9 cellular contexts compared by ENCODE assay signal in the genomic region with DNA sequence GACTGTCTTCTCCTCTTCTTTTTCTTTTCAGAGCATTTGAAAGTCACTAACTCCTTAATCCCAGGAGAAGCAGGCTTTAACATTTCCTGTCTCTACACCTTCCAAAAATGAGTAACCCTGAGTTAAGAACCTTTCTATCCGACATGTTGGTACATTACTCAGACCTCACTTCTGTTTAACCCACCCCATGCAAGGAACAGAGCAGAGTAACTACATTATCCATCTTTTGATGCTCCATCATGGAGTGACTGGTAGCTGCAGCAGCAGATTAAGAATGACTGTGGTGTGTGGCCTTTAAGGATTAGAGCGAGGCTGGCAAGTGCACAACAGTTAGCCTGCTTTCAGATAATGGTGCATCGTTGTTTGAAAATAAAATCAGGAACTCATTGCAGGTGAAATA. TPM values are rescaled to one million over a fixed set of nuclear protein-coding genes. Genes with fewer than 3 reads are reported as not detected.
DNase-seq lines count a peak whose midpoint lies in the region; ATAC-seq and TF ChIP-seq lines count a peak whose summit lies in the region.
"Had no signal": no experiment of that assay in that cellular context is flagged by ENCODE, and none has a peak within 500 bp of the region (broad histone marks: within the 10 kb centered on the region; RNA-seq: fewer than 3 reads in every experiment).

No MANE protein-coding gene starts in this region.

- peaks cover 6% of the 10 kb centered on the region for H3K4me1 ChIP-seq in MM.1S (ENCODE audit: low read length)
- H3K4me1 ChIP-seq in naive thymus-derived CD4-positive, alpha-beta T cell (ENCODE audit: control insufficient read depth in 2 of 2, insufficient read depth in 2 of 2, low read length in 2 of 2): peaks cover 15 to 19% of the 10 kb centered on the region in 2 donors

- no peaks in the 10 kb centered on the region for H3K9me3 ChIP-seq in MM.1S (replicated peaks; ENCODE audit: insufficient read depth, low read length)
- H3K9me3 ChIP-seq in naive thymus-derived CD4-positive, alpha-beta T cell (ENCODE audit: control insufficient read depth in 2 of 3, low read length in 3 of 3): no peaks in the 10 kb centered on the region

- H3K9ac ChIP-seq in MM.1S (ENCODE audit: low read length): no peak overlapping the region

- H3K27me3 ChIP-seq in MM.1S (replicated peaks; ENCODE audit: insufficient read depth, low read length): no peaks in the 10 kb centered on the region
- H3K27me3 ChIP-seq in naive thymus-derived CD4-positive, alpha-beta T cell (ENCODE audit: control insufficient read depth in 2 of 2, insufficient read depth in 2 of 2, low read length in 2 of 2): no peaks in the 10 kb centered on the region

- intact Hi-C loops in naive thymus-derived CD4-positive, alpha-beta T cell (cut with micrococcal nuclease): no loop called here

- no peaks in the 10 kb centered on the region for H3K9me3 Mint-ChIP-seq in chondrocyte (ENCODE audit: low read depth)
- peaks cover 0 to 1% (median 0%) of the 10 kb centered on the region in 11 donors for H3K9me3 Mint-ChIP-seq in naive thymus-derived CD4-positive, alpha-beta T cell

- peak overlapping the region; percentile 83 for H3K4me3 Mint-ChIP-seq in chondrocyte (ENCODE audit: unreplicated experiment)
- peak overlapping the region; percentile 15 to 95 (median 90) for H3K4me3 Mint-ChIP-seq in naive thymus-derived CD4-positive, alpha-beta T cell

- POLR2A ChIA-PET in naive thymus-derived CD4-positive, alpha-beta T cell (lab: Charles Lee): interaction anchor here (1.3 to 2.5 kb wide), 3 partner anchors 8 to 119 kb away, joined by 3 to 17 read pairs (median 3); a partner anchor contains a TSS

- TF ChIP-seq CTCF in AG10803 (conservative IDR thresholded peaks at IDR 0.05; ENCODE audit: low read length): no peak
- no peak for TF ChIP-seq CTCF in MM.1S (IDR thresholded peaks at IDR 0.05; ENCODE audit: low read length)
- TF ChIP-seq CTCF in chondrocyte (IDR thresholded peaks at IDR 0.05): no peak

- DNase-seq in AG10803 (ENCODE audit: low read depth) (no peak), MM.1S (no peak), chondrocyte (ENCODE audit: low spot score) (no peak), dedifferentiated amniotic fluid mesenchymal stem cell (ENCODE audit: extremely low spot score) (no peak)
- DNase-seq in naive thymus-derived CD4-positive, alpha-beta T cell: no peak
- no peak for DNase-seq in activated effector memory CD4-positive, alpha-beta T cell treated with Interleukin-2 at 50 U/mL for 16 hours
- DNase-seq: NCI-H1436 treated with DMSO at 0.1 percent for 48 hours had no signal

- H3K4me3 ChIP-seq in AG10803 (ENCODE audit: low read length) (peak overlapping the region; percentile 66), MM.1S (ENCODE audit: low read length) (no peak overlapping the region)
- H3K4me3 ChIP-seq in naive thymus-derived CD4-positive, alpha-beta T cell (ENCODE audit: low read length): no peak overlapping the region

- H3K79me2 ChIP-seq in MM.1S (ENCODE audit: low read length): peaks cover 23% of the 10 kb centered on the region

- peak overlapping the region; percentile 82; the same call in 1 of the 2 replicates for H3K4me2 ChIP-seq in MM.1S (ENCODE audit: low read depth, low read length)

- H4K20me1 ChIP-seq in MM.1S (ENCODE audit: insufficient read depth, low read length): no peaks in the 10 kb centered on the region

- peak overlapping the region; percentile 98 for H3K27ac Mint-ChIP-seq in chondrocyte (ENCODE audit: unreplicated experiment)
- H3K27ac Mint-ChIP-seq in naive thymus-derived CD4-positive, alpha-beta T cell: peak overlapping the region in 3 of 9 donors; percentile 59 to 95 (median 60)

- no peak for ATAC-seq in naive thymus-derived CD4-positive, alpha-beta T cell
- ATAC-seq in GM18511 (IDR thresholded peaks at IDR 0.05; ENCODE audit: unreplicated experiment) (no peak), HG02571 (IDR thresholded peaks at IDR 0.05; ENCODE audit: unreplicated experiment) (no peak)

- CTCF ChIA-PET in naive thymus-derived CD4-positive, alpha-beta T cell (lab: Charles Lee): no interaction called here

- H3K36me3 Mint-ChIP-seq in chondrocyte (ENCODE audit: low read depth): peaks cover 2% of the 10 kb centered on the region
- peaks cover 0 to 21% (median 9%) of the 10 kb centered on the region in 5 donors for H3K36me3 Mint-ChIP-seq in naive thymus-derived CD4-positive, alpha-beta T cell

- H2AFZ ChIP-seq in MM.1S (ENCODE audit: low read length): no peak overlapping the region

- H3K27ac ChIP-seq in MM.1S (ENCODE audit: low read length): no peak overlapping the region
- no peak overlapping the region for H3K27ac ChIP-seq in naive thymus-derived CD4-positive, alpha-beta T cell (ENCODE audit: low read depth, low read length)

- no peaks in the 10 kb centered on the region for H3K9me2 ChIP-seq in MM.1S (replicated peaks; ENCODE audit: insufficient read depth, low read length)

- no peaks in the 10 kb centered on the region for H3K27me3 Mint-ChIP-seq in chondrocyte (ENCODE audit: low read depth)
- no peaks in the 10 kb centered on the region for H3K27me3 Mint-ChIP-seq in naive thymus-derived CD4-positive, alpha-beta T cell

- peaks cover 70% of the 10 kb centered on the region for H3K4me1 Mint-ChIP-seq in chondrocyte (ENCODE audit: low read depth)
- peaks cover 34 to 70% (median 69%) of the 10 kb centered on the region in 7 donors for H3K4me1 Mint-ChIP-seq in naive thymus-derived CD4-positive, alpha-beta T cell

- H3K36me3 ChIP-seq in MM.1S (replicated peaks; ENCODE audit: insufficient read depth, low read length): no peaks in the 10 kb centered on the region
- peaks cover 0 to 5% (median 0%) of the 10 kb centered on the region in 3 experiments for H3K36me3 ChIP-seq in naive thymus-derived CD4-positive, alpha-beta T cell (ENCODE audit: control insufficient read depth in 2 of 3, insufficient read depth in 3 of 3, low read length in 3 of 3)

- peaks cover 16% of the 10 kb centered on the region for H3F3A ChIP-seq in MM.1S (ENCODE audit: insufficient read depth, low read length)

RNA-seq across cellular contexts. Expression of a gene that starts 2.0 kb away (rescaled TPM):
- 29.3 to 51.5 TPM (median 29.9 TPM) in 3 replicates for total RNA-seq in chondrocyte
- total RNA-seq in naive thymus-derived CD4-positive, alpha-beta T cell: 10 to 100 TPM; 12.7 to 22.1 (median 21.0) TPM
- 10 to 100 TPM; 16.8 to 21.0 TPM for polyA plus RNA-seq in naive thymus-derived CD4-positive, alpha-beta T cell
